Comparison of ENCODE assay signal across 1 cellular context in the genomic region with DNA sequence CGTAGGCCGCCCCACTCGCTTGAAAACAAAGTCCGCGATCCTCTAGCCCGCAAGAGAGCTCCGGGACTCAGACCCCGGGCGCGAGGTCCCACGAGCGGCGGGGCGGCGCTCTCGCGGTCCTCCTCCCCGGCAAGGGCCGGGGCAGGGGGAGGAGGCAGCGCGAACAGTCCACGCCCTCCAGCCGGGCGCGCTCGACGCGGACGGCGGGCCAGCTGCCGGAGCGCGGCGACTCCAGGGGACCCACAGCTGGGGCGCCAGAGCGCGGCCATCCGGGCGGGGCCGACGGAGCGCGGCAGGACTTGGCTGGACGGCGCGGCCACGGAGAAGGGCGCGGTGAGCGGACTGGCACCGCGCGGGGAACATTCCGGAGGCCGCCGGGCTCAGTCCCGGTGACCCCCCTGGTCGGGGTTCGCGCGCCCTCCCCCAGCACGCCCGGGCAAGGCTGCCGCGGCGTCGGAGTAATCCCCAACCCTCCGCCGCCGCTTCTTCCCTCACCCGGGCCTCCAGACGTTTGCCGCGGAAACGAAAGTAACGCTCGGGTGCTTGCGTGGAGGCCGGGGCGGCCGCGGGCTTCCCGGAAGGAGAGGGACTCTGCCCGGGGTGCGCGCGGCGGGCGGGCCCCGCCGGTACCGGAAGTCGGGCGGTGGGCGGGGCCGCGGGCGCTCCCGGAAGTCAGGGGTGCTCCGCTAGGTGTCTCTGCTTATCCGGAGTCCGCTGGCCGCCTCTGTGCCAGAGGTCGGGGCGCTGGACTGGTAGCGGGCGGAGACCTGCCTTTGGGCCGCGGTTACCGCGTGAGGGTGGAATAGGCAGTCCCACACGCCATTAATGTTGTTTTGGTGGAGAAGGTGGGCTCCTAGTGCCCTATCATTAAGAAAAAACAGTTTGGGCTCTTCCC.
A peak's percentile ranks its signal among the peaks of the same experiment; 100 is the strongest.
TF ChIP-seq lines count a peak whose summit lies in the region.

A gene (plus strand): TSS at position 166 of the 895 bp plus-strand sequence. CDS start 8,330 bp downstream, outside the sequence.

TF ChIP-seq in K562, 482 proteins besides CTCF, POLR2A, EP300 and RAD21 (continued from another document and continues in another):
- TF ChIP-seq, protein P1, sequence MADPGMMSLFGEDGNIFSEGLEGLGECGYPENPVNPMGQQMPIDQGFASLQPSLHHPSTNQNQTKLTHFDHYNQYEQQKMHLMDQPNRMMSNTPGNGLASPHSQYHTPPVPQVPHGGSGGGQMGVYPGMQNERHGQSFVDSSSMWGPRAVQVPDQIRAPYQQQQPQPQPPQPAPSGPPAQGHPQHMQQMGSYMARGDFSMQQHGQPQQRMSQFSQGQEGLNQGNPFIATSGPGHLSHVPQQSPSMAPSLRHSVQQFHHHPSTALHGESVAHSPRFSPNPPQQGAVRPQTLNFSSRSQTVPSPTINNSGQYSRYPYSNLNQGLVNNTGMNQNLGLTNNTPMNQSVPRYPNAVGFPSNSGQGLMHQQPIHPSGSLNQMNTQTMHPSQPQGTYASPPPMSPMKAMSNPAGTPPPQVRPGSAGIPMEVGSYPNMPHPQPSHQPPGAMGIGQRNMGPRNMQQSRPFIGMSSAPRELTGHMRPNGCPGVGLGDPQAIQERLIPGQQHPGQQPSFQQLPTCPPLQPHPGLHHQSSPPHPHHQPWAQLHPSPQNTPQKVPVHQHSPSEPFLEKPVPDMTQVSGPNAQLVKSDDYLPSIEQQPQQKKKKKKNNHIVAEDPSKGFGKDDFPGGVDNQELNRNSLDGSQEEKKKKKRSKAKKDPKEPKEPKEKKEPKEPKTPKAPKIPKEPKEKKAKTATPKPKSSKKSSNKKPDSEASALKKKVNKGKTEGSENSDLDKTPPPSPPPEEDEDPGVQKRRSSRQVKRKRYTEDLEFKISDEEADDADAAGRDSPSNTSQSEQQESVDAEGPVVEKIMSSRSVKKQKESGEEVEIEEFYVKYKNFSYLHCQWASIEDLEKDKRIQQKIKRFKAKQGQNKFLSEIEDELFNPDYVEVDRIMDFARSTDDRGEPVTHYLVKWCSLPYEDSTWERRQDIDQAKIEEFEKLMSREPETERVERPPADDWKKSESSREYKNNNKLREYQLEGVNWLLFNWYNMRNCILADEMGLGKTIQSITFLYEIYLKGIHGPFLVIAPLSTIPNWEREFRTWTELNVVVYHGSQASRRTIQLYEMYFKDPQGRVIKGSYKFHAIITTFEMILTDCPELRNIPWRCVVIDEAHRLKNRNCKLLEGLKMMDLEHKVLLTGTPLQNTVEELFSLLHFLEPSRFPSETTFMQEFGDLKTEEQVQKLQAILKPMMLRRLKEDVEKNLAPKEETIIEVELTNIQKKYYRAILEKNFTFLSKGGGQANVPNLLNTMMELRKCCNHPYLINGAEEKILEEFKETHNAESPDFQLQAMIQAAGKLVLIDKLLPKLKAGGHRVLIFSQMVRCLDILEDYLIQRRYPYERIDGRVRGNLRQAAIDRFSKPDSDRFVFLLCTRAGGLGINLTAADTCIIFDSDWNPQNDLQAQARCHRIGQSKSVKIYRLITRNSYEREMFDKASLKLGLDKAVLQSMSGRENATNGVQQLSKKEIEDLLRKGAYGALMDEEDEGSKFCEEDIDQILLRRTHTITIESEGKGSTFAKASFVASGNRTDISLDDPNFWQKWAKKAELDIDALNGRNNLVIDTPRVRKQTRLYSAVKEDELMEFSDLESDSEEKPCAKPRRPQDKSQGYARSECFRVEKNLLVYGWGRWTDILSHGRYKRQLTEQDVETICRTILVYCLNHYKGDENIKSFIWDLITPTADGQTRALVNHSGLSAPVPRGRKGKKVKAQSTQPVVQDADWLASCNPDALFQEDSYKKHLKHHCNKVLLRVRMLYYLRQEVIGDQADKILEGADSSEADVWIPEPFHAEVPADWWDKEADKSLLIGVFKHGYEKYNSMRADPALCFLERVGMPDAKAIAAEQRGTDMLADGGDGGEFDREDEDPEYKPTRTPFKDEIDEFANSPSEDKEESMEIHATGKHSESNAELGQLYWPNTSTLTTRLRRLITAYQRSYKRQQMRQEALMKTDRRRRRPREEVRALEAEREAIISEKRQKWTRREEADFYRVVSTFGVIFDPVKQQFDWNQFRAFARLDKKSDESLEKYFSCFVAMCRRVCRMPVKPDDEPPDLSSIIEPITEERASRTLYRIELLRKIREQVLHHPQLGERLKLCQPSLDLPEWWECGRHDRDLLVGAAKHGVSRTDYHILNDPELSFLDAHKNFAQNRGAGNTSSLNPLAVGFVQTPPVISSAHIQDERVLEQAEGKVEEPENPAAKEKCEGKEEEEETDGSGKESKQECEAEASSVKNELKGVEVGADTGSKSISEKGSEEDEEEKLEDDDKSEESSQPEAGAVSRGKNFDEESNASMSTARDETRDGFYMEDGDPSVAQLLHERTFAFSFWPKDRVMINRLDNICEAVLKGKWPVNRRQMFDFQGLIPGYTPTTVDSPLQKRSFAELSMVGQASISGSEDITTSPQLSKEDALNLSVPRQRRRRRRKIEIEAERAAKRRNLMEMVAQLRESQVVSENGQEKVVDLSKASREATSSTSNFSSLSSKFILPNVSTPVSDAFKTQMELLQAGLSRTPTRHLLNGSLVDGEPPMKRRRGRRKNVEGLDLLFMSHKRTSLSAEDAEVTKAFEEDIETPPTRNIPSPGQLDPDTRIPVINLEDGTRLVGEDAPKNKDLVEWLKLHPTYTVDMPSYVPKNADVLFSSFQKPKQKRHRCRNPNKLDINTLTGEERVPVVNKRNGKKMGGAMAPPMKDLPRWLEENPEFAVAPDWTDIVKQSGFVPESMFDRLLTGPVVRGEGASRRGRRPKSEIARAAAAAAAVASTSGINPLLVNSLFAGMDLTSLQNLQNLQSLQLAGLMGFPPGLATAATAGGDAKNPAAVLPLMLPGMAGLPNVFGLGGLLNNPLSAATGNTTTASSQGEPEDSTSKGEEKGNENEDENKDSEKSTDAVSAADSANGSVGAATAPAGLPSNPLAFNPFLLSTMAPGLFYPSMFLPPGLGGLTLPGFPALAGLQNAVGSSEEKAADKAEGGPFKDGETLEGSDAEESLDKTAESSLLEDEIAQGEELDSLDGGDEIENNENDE (IDR thresholded peaks at IDR 0.05; ENCODE audit: low read depth, low read length): no peak
- TF ChIP-seq ZNF57 (CRISPR knock-in tag; IDR thresholded peaks at IDR 0.05) (no peak), PTRF (tag; IDR thresholded peaks at IDR 0.05) (no peak), SMARCA4 (IDR thresholded peaks at IDR 0.05) (no peak; the same call in 1 of the 2 replicates), DPF2 (IDR thresholded peaks at IDR 0.05) (peak; percentile 70), PCBP2 (IDR thresholded peaks at IDR 0.05; ENCODE audit: low read depth, low read length, poor library complexity, severe bottlenecking) (no peak), C11orf30 (IDR thresholded peaks at IDR 0.05; ENCODE audit: low read depth) (0 out of 2 replicates have a peak, but pooled peaks have one; percentile 29), POLR2AphosphoS2 (IDR thresholded peaks at IDR 0.05; ENCODE audit: low read length) (peak; percentile 82; the same call in 1 of the 2 replicates), ETV6 (IDR thresholded peaks at IDR 0.05; ENCODE audit: borderline replicate concordance in 1 of 2, low read depth in 2 of 2, low read length in 1 of 2) (peak; percentile 64 to 65; a peak in 1 of 4 replicates), ETV6 (CRISPR knock-in tag; IDR thresholded peaks at IDR 0.05; ENCODE audit: borderline replicate concordance) (no peak), NFRKB (IDR thresholded peaks at IDR 0.05; ENCODE audit: low read depth) (0 out of 2 replicates have a peak, but pooled peaks have one; percentile 28), NR3C1 (CRISPR knock-in tag; IDR thresholded peaks at IDR 0.05) (peak; percentile 61; the same call in 1 of the 2 replicates), HDAC1 (IDR thresholded peaks at IDR 0.05) (peak in 1 of 2 experiments; percentile 17; a peak in 2 of 4 replicates), SAFB2 (IDR thresholded peaks at IDR 0.05; ENCODE audit: borderline replicate concordance, low read depth, low read length, severe bottlenecking) (no peak), YY1 (IDR thresholded peaks at IDR 0.05; ENCODE audit: borderline replicate concordance in 1 of 3, control insufficient read depth in 1 of 3, extremely low read depth in 1 of 3, insufficient read depth in 3 of 3, insufficient read length in 1 of 3, insufficient replicate concordance in 2 of 3, low read depth in 1 of 3, low read length in 2 of 3) (peak in 2 of 3 experiments; percentile 66 to 67), SREBF2 (CRISPR knock-in tag; IDR thresholded peaks at IDR 0.05) (no peak), POLR3A (IDR thresholded peaks at IDR 0.05; ENCODE audit: borderline replicate concordance, extremely low read depth, insufficient read depth, insufficient read length) (no peak), SRSF1 (IDR thresholded peaks at IDR 0.05; ENCODE audit: low read depth, low read length) (no peak), HDAC6 (IDR thresholded peaks at IDR 0.05; ENCODE audit: low read depth, low read length) (no peak), HSF4 (CRISPR knock-in tag; IDR thresholded peaks at IDR 0.05; ENCODE audit: borderline replicate concordance) (no peak), KDM2B (CRISPR knock-in tag; IDR thresholded peaks at IDR 0.05) (no peak), ARNT (IDR thresholded peaks at IDR 0.05) (no peak), CCNT2 (IDR thresholded peaks at IDR 0.05; ENCODE audit: borderline replicate concordance, extremely low read depth, insufficient read length, low read depth, low read length) (peak; percentile 89), NR2C1 (IDR thresholded peaks at IDR 0.05) (peak; percentile 67), NR2C1 (tag; IDR thresholded peaks at IDR 0.05) (peak; percentile 67; the same call in 1 of the 2 replicates), HMGN3 (IDR thresholded peaks at IDR 0.05; ENCODE audit: borderline replicate concordance, extremely low read depth, insufficient read length, low read depth, low read length) (peak; percentile 95), ZNF583 (CRISPR knock-in tag; IDR thresholded peaks at IDR 0.05) (no peak; the same call in 1 of the 2 replicates), MCM5 (IDR thresholded peaks at IDR 0.05; ENCODE audit: low read depth) (no peak), ZFX (CRISPR knock-in tag; IDR thresholded peaks at IDR 0.05) (peak; percentile 99), KAT7 (CRISPR knock-in tag; IDR thresholded peaks at IDR 0.05; ENCODE audit: borderline replicate concordance) (peak; percentile 97; the same call in 1 of the 2 replicates)
- TF ChIP-seq, protein P2, sequence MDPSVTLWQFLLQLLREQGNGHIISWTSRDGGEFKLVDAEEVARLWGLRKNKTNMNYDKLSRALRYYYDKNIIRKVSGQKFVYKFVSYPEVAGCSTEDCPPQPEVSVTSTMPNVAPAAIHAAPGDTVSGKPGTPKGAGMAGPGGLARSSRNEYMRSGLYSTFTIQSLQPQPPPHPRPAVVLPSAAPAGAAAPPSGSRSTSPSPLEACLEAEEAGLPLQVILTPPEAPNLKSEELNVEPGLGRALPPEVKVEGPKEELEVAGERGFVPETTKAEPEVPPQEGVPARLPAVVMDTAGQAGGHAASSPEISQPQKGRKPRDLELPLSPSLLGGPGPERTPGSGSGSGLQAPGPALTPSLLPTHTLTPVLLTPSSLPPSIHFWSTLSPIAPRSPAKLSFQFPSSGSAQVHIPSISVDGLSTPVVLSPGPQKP (CRISPR knock-in tag; IDR thresholded peaks at IDR 0.05): no peak
- TF ChIP-seq, protein P3, sequence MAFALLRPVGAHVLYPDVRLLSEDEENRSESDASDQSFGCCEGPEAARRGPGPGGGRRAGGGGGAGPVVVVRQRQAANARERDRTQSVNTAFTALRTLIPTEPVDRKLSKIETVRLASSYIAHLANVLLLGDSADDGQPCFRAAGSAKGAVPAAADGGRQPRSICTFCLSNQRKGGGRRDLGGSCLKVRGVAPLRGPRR (CRISPR knock-in tag; IDR thresholded peaks at IDR 0.05): no peak; the same call in 1 of the 2 replicates
- TF ChIP-seq, protein P4, sequence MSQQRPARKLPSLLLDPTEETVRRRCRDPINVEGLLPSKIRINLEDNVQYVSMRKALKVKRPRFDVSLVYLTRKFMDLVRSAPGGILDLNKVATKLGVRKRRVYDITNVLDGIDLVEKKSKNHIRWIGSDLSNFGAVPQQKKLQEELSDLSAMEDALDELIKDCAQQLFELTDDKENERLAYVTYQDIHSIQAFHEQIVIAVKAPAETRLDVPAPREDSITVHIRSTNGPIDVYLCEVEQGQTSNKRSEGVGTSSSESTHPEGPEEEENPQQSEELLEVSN (IDR thresholded peaks at IDR 0.05; ENCODE audit: borderline replicate concordance in 1 of 2, extremely low read depth in 1 of 2, insufficient read depth in 1 of 2, insufficient read length in 1 of 2, low read depth in 1 of 2, low read length in 1 of 2, poor library complexity in 1 of 2, severe bottlenecking in 1 of 2): peak; percentile 70 to 78
- TF ChIP-seq, protein P5, sequence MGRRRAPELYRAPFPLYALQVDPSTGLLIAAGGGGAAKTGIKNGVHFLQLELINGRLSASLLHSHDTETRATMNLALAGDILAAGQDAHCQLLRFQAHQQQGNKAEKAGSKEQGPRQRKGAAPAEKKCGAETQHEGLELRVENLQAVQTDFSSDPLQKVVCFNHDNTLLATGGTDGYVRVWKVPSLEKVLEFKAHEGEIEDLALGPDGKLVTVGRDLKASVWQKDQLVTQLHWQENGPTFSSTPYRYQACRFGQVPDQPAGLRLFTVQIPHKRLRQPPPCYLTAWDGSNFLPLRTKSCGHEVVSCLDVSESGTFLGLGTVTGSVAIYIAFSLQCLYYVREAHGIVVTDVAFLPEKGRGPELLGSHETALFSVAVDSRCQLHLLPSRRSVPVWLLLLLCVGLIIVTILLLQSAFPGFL (CRISPR knock-in tag; IDR thresholded peaks at IDR 0.05): 0 out of 2 replicates have a peak, but pooled peaks have one; percentile 60
- TF ChIP-seq, protein P6, sequence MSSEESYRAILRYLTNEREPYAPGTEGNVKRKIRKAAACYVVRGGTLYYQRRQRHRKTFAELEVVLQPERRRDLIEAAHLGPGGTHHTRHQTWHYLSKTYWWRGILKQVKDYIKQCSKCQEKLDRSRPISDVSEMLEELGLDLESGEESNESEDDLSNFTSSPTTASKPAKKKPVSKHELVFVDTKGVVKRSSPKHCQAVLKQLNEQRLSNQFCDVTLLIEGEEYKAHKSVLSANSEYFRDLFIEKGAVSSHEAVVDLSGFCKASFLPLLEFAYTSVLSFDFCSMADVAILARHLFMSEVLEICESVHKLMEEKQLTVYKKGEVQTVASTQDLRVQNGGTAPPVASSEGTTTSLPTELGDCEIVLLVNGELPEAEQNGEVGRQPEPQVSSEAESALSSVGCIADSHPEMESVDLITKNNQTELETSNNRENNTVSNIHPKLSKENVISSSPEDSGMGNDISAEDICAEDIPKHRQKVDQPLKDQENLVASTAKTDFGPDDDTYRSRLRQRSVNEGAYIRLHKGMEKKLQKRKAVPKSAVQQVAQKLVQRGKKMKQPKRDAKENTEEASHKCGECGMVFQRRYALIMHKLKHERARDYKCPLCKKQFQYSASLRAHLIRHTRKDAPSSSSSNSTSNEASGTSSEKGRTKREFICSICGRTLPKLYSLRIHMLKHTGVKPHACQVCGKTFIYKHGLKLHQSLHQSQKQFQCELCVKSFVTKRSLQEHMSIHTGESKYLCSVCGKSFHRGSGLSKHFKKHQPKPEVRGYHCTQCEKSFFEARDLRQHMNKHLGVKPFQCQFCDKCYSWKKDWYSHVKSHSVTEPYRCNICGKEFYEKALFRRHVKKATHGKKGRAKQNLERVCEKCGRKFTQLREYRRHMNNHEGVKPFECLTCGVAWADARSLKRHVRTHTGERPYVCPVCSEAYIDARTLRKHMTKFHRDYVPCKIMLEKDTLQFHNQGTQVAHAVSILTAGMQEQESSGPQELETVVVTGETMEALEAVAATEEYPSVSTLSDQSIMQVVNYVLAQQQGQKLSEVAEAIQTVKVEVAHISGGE (CRISPR knock-in tag; IDR thresholded peaks at IDR 0.05): peak; percentile 89 to 98 (median 90); a peak in 5 of 6 replicates
